23 cellular contexts compared by ENCODE assay signal in genomic region chr6:145310116-145310515, GRCh38.
DNase-seq lines count a peak whose midpoint lies in the region; ATAC-seq, FAIRE-seq and TF ChIP-seq lines count a peak whose summit lies in the region.
"Had no signal": no experiment of that assay in that cellular context is flagged by ENCODE, and none has a peak within 500 bp of the region (broad histone marks: within the 10 kb centered on the region; RNA-seq: fewer than 3 reads in every experiment).

No MANE protein-coding gene starts in this region.

- H3K9me3 Mint-ChIP-seq in stimulated activated effector memory CD8-positive, alpha-beta T cell treated with anti-CD3 and anti-CD28 coated beads, Interleukin-12 subunit alpha, Interleukin-12 subunit beta, amount 100 ng/mL, for 72 hours = no peaks in the 10 kb centered on the region

- H3K4me3 Mint-ChIP-seq in stimulated activated effector memory CD8-positive, alpha-beta T cell treated with anti-CD3 and anti-CD28 coated beads, Interleukin-12 subunit alpha, Interleukin-12 subunit beta, amount 100 ng/mL, for 72 hours = no peak overlapping the region
- H3K4me3 Mint-ChIP-seq: activated CD8-positive, alpha-beta memory T cell treated with anti-CD3 and anti-CD28 coated beads, Interleukin-2, amount 10 ng/mL, durations not matched to agents 7 days and 5 days had no signal

- H3K27me3 ChIP-seq in GM23248 (replicated peaks; ENCODE audit: insufficient read depth) (no peaks in the 10 kb centered on the region), bronchial epithelial cell (ENCODE audit: control insufficient read depth, insufficient read depth, low read length) (peaks cover 2% of the 10 kb centered on the region)
- H3K27me3 ChIP-seq: colonic mucosa, SJSA1, suprapubic skin had no signal

- peak overlapping the region; percentile 60 for H3K4me2 ChIP-seq in GM23248 (ENCODE audit: unreplicated experiment)

- WGBS in GM23248 (ENCODE audit: low coverage in 1 of 2, low lambda C conversion rate in 2 of 2, missing lambda C conversion rate in 2 of 2), 2 experiments = 0% methylated on average over 1 of the region's 1 CpG

- H3K36me3 Mint-ChIP-seq in stimulated activated effector memory CD8-positive, alpha-beta T cell treated with anti-CD3 and anti-CD28 coated beads, Interleukin-12 subunit alpha, Interleukin-12 subunit beta, amount 100 ng/mL, for 72 hours = no peaks in the 10 kb centered on the region
- H3K36me3 Mint-ChIP-seq: activated CD8-positive, alpha-beta memory T cell treated with anti-CD3 and anti-CD28 coated beads, Interleukin-2, amount 10 ng/mL, durations not matched to agents 7 days and 5 days had no signal

- H3K9ac ChIP-seq in GM23248 = no peak overlapping the region

- TF ChIP-seq CTCF in bronchial epithelial cell (IDR thresholded peaks at IDR 0.05; ENCODE audit: insufficient read depth, low read length, severe bottlenecking) = no peak

- DNase-seq in AG08395 (ENCODE audit: low spot score) = peak; percentile 44
- peak; percentile 82 for DNase-seq in GM23248
- DNase-seq in bronchial epithelial cell (ENCODE audit: low read depth) = peak; percentile 35
- DNase-seq in effector CD8-positive, alpha-beta T cell (lab: John Stamatoyannopoulos, UW) = no peak
- DNase-seq in NCI-H510A treated with DMSO at 0.1 percent for 48 hours (lab: John Stamatoyannopoulos, UW) = no peak
- DNase-seq in stimulated activated effector memory CD8-positive, alpha-beta T cell treated with anti-CD3 and anti-CD28 coated beads, Interleukin-12 subunit alpha, Interleukin-12 subunit beta, amount 100 ng/mL, for 72 hours (ENCODE audit: low spot score in 2 of 2) = no peak
- DNase-seq: activated CD4-positive, alpha-beta T cell treated with anti-CD3 and anti-CD28 coated beads for 1 hour; activated CD8-positive, alpha-beta memory T cell treated with anti-CD3 and anti-CD28 coated beads, Interleukin-2, amount 10 ng/mL, durations not matched to agents 7 days and 5 days; activated gamma-delta T cell; aorta; C1 segment of cervical spinal cord; colonic mucosa; DMS79 treated with DMSO at 0.1 percent for 48 hours; erythroblast; Kasumi-1; NCI-H1694; stimulated activated CD4-positive, alpha-beta T cell treated with anti-CD3 and anti-CD28 coated beads, Interleukin-2, amount 100 ng/mL, for 48 hours had no signal

- no peaks in the 10 kb centered on the region for H4K20me1 ChIP-seq in GM23248 (ENCODE audit: insufficient read depth)

- in situ Hi-C loops in GM23248 (cut with MboI) = no loop called here

- FAIRE-seq in bronchial epithelial cell (lab: Jason Lieb, UNC) (no peak), islet of Langerhans (lab: Jason Lieb, UNC) (peak; percentile 91)

- peaks cover 15% of the 10 kb centered on the region for H3K4me1 ChIP-seq in GM23248 (ENCODE audit: insufficient read depth)
- H3K4me1 ChIP-seq: colonic mucosa, suprapubic skin had no signal

- H3K36me3 ChIP-seq in GM23248 (ENCODE audit: low read depth) (no peaks in the 10 kb centered on the region), bronchial epithelial cell (ENCODE audit: control insufficient read depth, insufficient read depth, low read length) (no peaks in the 10 kb centered on the region)
- H3K36me3 ChIP-seq: colonic mucosa, SJSA1, suprapubic skin had no signal

- H3K27ac Mint-ChIP-seq in stimulated activated effector memory CD8-positive, alpha-beta T cell treated with anti-CD3 and anti-CD28 coated beads, Interleukin-12 subunit alpha, Interleukin-12 subunit beta, amount 100 ng/mL, for 72 hours = no peak overlapping the region
- H3K27ac Mint-ChIP-seq: activated CD8-positive, alpha-beta memory T cell treated with anti-CD3 and anti-CD28 coated beads, Interleukin-2, amount 10 ng/mL, durations not matched to agents 7 days and 5 days had no signal

- H3K9me3 ChIP-seq in GM23248 (ENCODE audit: low read depth) = no peaks in the 10 kb centered on the region
- H3K9me3 ChIP-seq: colonic mucosa, SJSA1, suprapubic skin had no signal

- no peaks in the 10 kb centered on the region for H3K79me2 ChIP-seq in GM23248 (ENCODE audit: insufficient read depth)

- H3K27ac ChIP-seq in GM23248 = 0 out of 2 replicates have a peak overlapping the region, but pooled peaks have one; percentile 10
- H3K27ac ChIP-seq: colonic mucosa, suprapubic skin had no signal

- no peaks in the 10 kb centered on the region for H3K9me2 ChIP-seq in GM23248 (ENCODE audit: insufficient read depth)

- peaks cover 13% of the 10 kb centered on the region; the same call in 1 of the 2 replicates for H3F3A ChIP-seq in GM23248 (ENCODE audit: insufficient read depth)

- peak overlapping the region; percentile 23; the same call in 1 of the 2 replicates for H2AFZ ChIP-seq in GM23248

- ATAC-seq in GM18873 (IDR thresholded peaks at IDR 0.05; ENCODE audit: low FRiP score, unreplicated experiment) = no peak
- ATAC-seq in stimulated activated effector memory CD8-positive, alpha-beta T cell treated with anti-CD3 and anti-CD28 coated beads, Interleukin-12 subunit alpha, Interleukin-12 subunit beta, amount 100 ng/mL, for 72 hours = no peak
- ATAC-seq: activated CD8-positive, alpha-beta memory T cell treated with anti-CD3 and anti-CD28 coated beads, Interleukin-2, amount 10 ng/mL, durations not matched to agents 7 days and 5 days; left lobe of liver; sciatic nerve had no signal

- H3K4me3 ChIP-seq in GM23248 = 0 out of 2 replicates have a peak overlapping the region, but pooled peaks have one; percentile 4
- H3K4me3 ChIP-seq in bronchial epithelial cell (ENCODE audit: low read depth, low read length) = no peak overlapping the region
- H3K4me3 ChIP-seq: colonic mucosa, SJSA1, suprapubic skin had no signal

- no peaks in the 10 kb centered on the region for H3K4me1 Mint-ChIP-seq in stimulated activated effector memory CD8-positive, alpha-beta T cell treated with anti-CD3 and anti-CD28 coated beads, Interleukin-12 subunit alpha, Interleukin-12 subunit beta, amount 100 ng/mL, for 72 hours
- H3K4me1 Mint-ChIP-seq: activated CD8-positive, alpha-beta memory T cell treated with anti-CD3 and anti-CD28 coated beads, Interleukin-2, amount 10 ng/mL, durations not matched to agents 7 days and 5 days had no signal

Comparison
In these comparisons a context has a peak if more than half of its experiments do, and no peak if none do; other contexts are left out.
1. DNase-seq: peak in AG08395 (single experiment), GM23248 (single experiment) and bronchial epithelial cell (single experiment); none in effector CD8-positive, alpha-beta T cell (single experiment), NCI-H510A treated with DMSO at 0.1 percent for 48 hours (single experiment) and stimulated activated effector memory CD8-positive, alpha-beta T cell treated with anti-CD3 and anti-CD28 coated beads, Interleukin-12 subunit alpha, Interleukin-12 subunit beta, amount 100 ng/mL, for 72 hours (0 of 2).